In genomic region chr2:17912266-17912691, GRCh38 we compare ENCODE assay signal across 10 cellular contexts. TPM values are rescaled to one million over a fixed set of nuclear protein-coding genes. Genes with fewer than 3 reads are reported as not detected.
DNase-seq lines count a peak whose midpoint lies in the region; ATAC-seq and TF ChIP-seq lines count a peak whose summit lies in the region.
"Had no signal": no experiment of that assay in that cellular context is flagged by ENCODE, and none has a peak within 500 bp of the region (broad histone marks: within the 10 kb centered on the region; RNA-seq: fewer than 3 reads in every experiment).

No MANE protein-coding gene starts in this region.

- H3K27me3 Mint-ChIP-seq in WTC11 (ENCODE audit: low read depth) = no peaks in the 10 kb centered on the region

- ATAC-seq in GM18499 (IDR thresholded peaks at IDR 0.05; ENCODE audit: insufficient read depth, unreplicated experiment) = peak; percentile 99
- ATAC-seq in GM21360 (IDR thresholded peaks at IDR 0.05; ENCODE audit: unreplicated experiment) = peak; percentile 98
- peak; percentile 99 for ATAC-seq in HG03103 (IDR thresholded peaks at IDR 0.05; ENCODE audit: low read depth, unreplicated experiment)
- ATAC-seq in WTC11 = peak; percentile 38
- ATAC-seq: activated naive CD4-positive, alpha-beta T cell treated with anti-CD3 and anti-CD28 coated beads, Interleukin-2, amount 50 U/mL, for 72 hours had no signal

- H3K4me1 Mint-ChIP-seq in WTC11 = peaks cover 50% of the 10 kb centered on the region

- 47 to 53% methylated on average over 2 to 3 of the region's 5 CpGs for WGBS in esophagus squamous epithelium, 2 donors

- H3K27me3 ChIP-seq in esophagus squamous epithelium = no peaks in the 10 kb centered on the region

- POLR2A ChIA-PET in WTC11 (lab: Charles Lee) = no interaction called here

- TF ChIP-seq CTCF in WTC11 (IDR thresholded peaks at IDR 0.05) (no peak), esophagus squamous epithelium (IDR thresholded peaks at IDR 0.05) (no peak)

- H3K36me3 Mint-ChIP-seq in WTC11 = peaks cover 17% of the 10 kb centered on the region

- peaks cover 0 to 20% (median 0%) of the 10 kb centered on the region in 3 donors for H3K4me1 ChIP-seq in esophagus squamous epithelium

- DNase-seq in WTC11 (ENCODE audit: low spot score) (no peak), SHP77 (lab: John Stamatoyannopoulos, UW) (no peak), esophagus squamous epithelium (lab: John Stamatoyannopoulos, UW) (no peak)
- DNase-seq in stimulated activated CD4-positive, alpha-beta T cell treated with anti-CD3 and anti-CD28 coated beads, Interleukin-12 subunit alpha, Interleukin-12 subunit beta, amount 100 ng/mL, for 4 hours = no peak
- DNase-seq in activated T-cell treated with anti-CD3 and anti-CD28 coated beads, Interleukin-2, amount 50 U/mL, for 48 hours = no peak
- DNase-seq: DND-41 had no signal

- no peak overlapping the region for H3K27ac Mint-ChIP-seq in WTC11
- H3K27ac Mint-ChIP-seq: activated naive CD4-positive, alpha-beta T cell treated with anti-CD3 and anti-CD28 coated beads, Interleukin-2, amount 50 U/mL, for 72 hours had no signal

- H3K4me3 Mint-ChIP-seq in WTC11 = no peak overlapping the region

- H3K27ac ChIP-seq in esophagus squamous epithelium = no peak overlapping the region

- no peak for TF ChIP-seq POLR2A in esophagus squamous epithelium (IDR thresholded peaks at IDR 0.05)

- no peaks in the 10 kb centered on the region for H3K36me3 ChIP-seq in esophagus squamous epithelium

- peaks cover 18% of the 10 kb centered on the region for H3K9me3 Mint-ChIP-seq in WTC11

- no peaks in the 10 kb centered on the region for H3K9me3 ChIP-seq in esophagus squamous epithelium

- no peak overlapping the region for H3K4me3 ChIP-seq in esophagus squamous epithelium

- intact Hi-C loops in esophagus squamous epithelium (cut with DNase I) = no loop called here

- CTCF ChIA-PET in WTC11 (lab: Charles Lee) = interaction anchor here (1.0 kb wide), 1 partner anchor 60 kb away, joined by 3 read pairs; no protein-coding TSS in a partner anchor

TF ChIP-seq in WTC11, 78 proteins besides CTCF, POLR2A, EP300 and RAD21:
- TF ChIP-seq JAZF1 (CRISPR knock-in tag; IDR thresholded peaks at IDR 0.05) (no peak), FOXK1 (CRISPR knock-in tag; IDR thresholded peaks at IDR 0.05) (no peak), ATF3 (CRISPR knock-in tag; conservative IDR thresholded peaks at IDR 0.05) (no peak), IRF2 (CRISPR knock-in tag; IDR thresholded peaks at IDR 0.05; ENCODE audit: borderline replicate concordance, low read depth) (no peak), OVOL2 (CRISPR knock-in tag; IDR thresholded peaks at IDR 0.05; ENCODE audit: borderline replicate concordance) (no peak), ATF1 (CRISPR knock-in tag; IDR thresholded peaks at IDR 0.05) (no peak), ZNF219 (CRISPR knock-in tag; IDR thresholded peaks at IDR 0.05; ENCODE audit: borderline replicate concordance) (no peak), CBFB (CRISPR knock-in tag; IDR thresholded peaks at IDR 0.05; ENCODE audit: low read depth) (no peak), TEAD4 (CRISPR knock-in tag; IDR thresholded peaks at IDR 0.05) (no peak), ZMAT4 (CRISPR knock-in tag; IDR thresholded peaks at IDR 0.05) (no peak), ZNF121 (CRISPR knock-in tag; IDR thresholded peaks at IDR 0.05) (no peak), ZNF416 (CRISPR knock-in tag; IDR thresholded peaks at IDR 0.05) (no peak), ARID4B (CRISPR knock-in tag; IDR thresholded peaks at IDR 0.05; ENCODE audit: borderline replicate concordance) (no peak), RELA (CRISPR knock-in tag; IDR thresholded peaks at IDR 0.05; ENCODE audit: borderline replicate concordance) (no peak), ZNF263 (CRISPR knock-in tag; IDR thresholded peaks at IDR 0.05; ENCODE audit: low read depth) (no peak), MXD4 (CRISPR knock-in tag; IDR thresholded peaks at IDR 0.05; ENCODE audit: borderline replicate concordance) (no peak), ZSCAN18 (CRISPR knock-in tag; IDR thresholded peaks at IDR 0.05) (no peak)
TF ChIP-seq in WTC11: peak in this region for 0.

RNA-seq across cellular contexts. Expression of gene KCNS3, which starts 33.8 kb away (rescaled TPM):
- total RNA-seq in WTC11 (2021) = 17.4 to 25.2 TPM (median 18.1 TPM) in 3 replicates
- 10 to 100 TPM in 3 of 4 donors, 1 to 10 TPM in 1; 8.6 to 33.5 (median 21.5) TPM for total RNA-seq in esophagus squamous epithelium
- total RNA-seq: activated naive CD4-positive, alpha-beta T cell treated with anti-CD3 and anti-CD28 coated beads, Interleukin-2, amount 50 U/mL, for 72 hours had no signal

Comparison
In these comparisons a context has a peak if more than half of its experiments do, and no peak if none do; other contexts are left out.
1. ATAC-seq: peak in every context shown above with its lines; median percentile 99 in GM18499; 99 in HG03103; 98 in GM21360; 38 in WTC11.